ENCODE assay signal across 16 cellular contexts in genomic region chr20:38247166-38247509, GRCh38. TPM values are rescaled to one million over a fixed set of nuclear protein-coding genes. Genes with fewer than 3 reads are reported as not detected.
DNase-seq lines count a peak whose midpoint lies in the region; ATAC-seq, FAIRE-seq and TF ChIP-seq lines count a peak whose summit lies in the region.
"Had no signal": no experiment of that assay in that cellular context is flagged by ENCODE, and none has a peak within 500 bp of the region (broad histone marks: within the 10 kb centered on the region; RNA-seq: fewer than 3 reads in every experiment).

No MANE protein-coding gene starts in this region.

- peaks cover 7 to 17% of the 10 kb centered on the region in 2 donors for H3K9me3 ChIP-seq in neuronal stem cell (replicated peaks in 1 of 2; ENCODE audit: control insufficient read depth in 2 of 2, insufficient read depth in 1 of 2, low read depth in 1 of 2, low read length in 2 of 2)
- H3K9me3 ChIP-seq in thymus (ENCODE audit: control insufficient read depth): peaks cover 1% of the 10 kb centered on the region
- peaks cover 23% of the 10 kb centered on the region for H3K9me3 ChIP-seq in MG63

- no peak overlapping the region for H2BK5ac ChIP-seq in neuronal stem cell (ENCODE audit: low read length)

- no peaks in the 10 kb centered on the region for H3K4me1 ChIP-seq in neuronal stem cell (ENCODE audit: control insufficient read depth in 2 of 2, insufficient read depth in 1 of 2, low read depth in 1 of 2, low read length in 2 of 2)
- no peaks in the 10 kb centered on the region for H3K4me1 ChIP-seq in thymus (ENCODE audit: control insufficient read depth, insufficient read depth, low read length)

- H3K4me3 ChIP-seq in brain microvascular endothelial cell (ENCODE audit: low read depth, low read length) (no peak overlapping the region), fibroblast of mammary gland (ENCODE audit: control insufficient read depth, low read depth, low read length) (no peak overlapping the region), neuronal stem cell (ENCODE audit: low read length in 2 of 2) (no peak overlapping the region), thymus (ENCODE audit: low read length) (no peak overlapping the region), MG63 (no peak overlapping the region)
- H3K4me3 ChIP-seq: PC-9 had no signal

- H3K18ac ChIP-seq in neuronal stem cell (ENCODE audit: low read length): peak overlapping the region; percentile 78

- H4K91ac ChIP-seq in neuronal stem cell (ENCODE audit: low read depth, low read length, poor library complexity): no peak overlapping the region

- TF ChIP-seq CTCF in brain microvascular endothelial cell (IDR thresholded peaks at IDR 0.05; ENCODE audit: low read depth, low read length, missing control alignments) (no peak), fibroblast of mammary gland (conservative IDR thresholded peaks at IDR 0.05; ENCODE audit: control insufficient read depth, insufficient read depth, low read depth, low read length) (no peak)

- no peak overlapping the region for H3K4ac ChIP-seq in neuronal stem cell (ENCODE audit: low read length)

- no peak overlapping the region for H2BK15ac ChIP-seq in neuronal stem cell (ENCODE audit: low read length)

- H3K9ac ChIP-seq in neuronal stem cell (ENCODE audit: low read depth, low read length, poor library complexity): no peak overlapping the region

- H3K27ac ChIP-seq in brain microvascular endothelial cell (peak overlapping the region; percentile 63), neuronal stem cell (replicated peaks; ENCODE audit: low read length) (no peak overlapping the region), thymus (ENCODE audit: low read depth) (peak overlapping the region; percentile 20)
- H3K27ac ChIP-seq: PC-9 had no signal

- no peak overlapping the region for H3K14ac ChIP-seq in neuronal stem cell (ENCODE audit: low read length)

- in situ Hi-C loops in brain microvascular endothelial cell (cut with HindIII; ENCODE audit: low pct_ligation_motif_present, low sequenced_read_pairs): no loop called here

- no CpG with 5 or more reads among the region's 7 CpGs for WGBS in neuronal stem cell (ENCODE audit: extremely low coverage in 2 of 2, insufficient read length in 2 of 2, insufficient replicate concordance in 1 of 2), 2 donors
- 88% methylated on average over 7 of the region's 7 CpGs for whole genome bisulfite sequencing in thymus

- no peak for FAIRE-seq in H54 (lab: Jason Lieb, UNC)

- DNase-seq in brain microvascular endothelial cell: no peak
- peak; percentile 72 for DNase-seq in fibroblast of mammary gland (ENCODE audit: low read depth)
- no peak for DNase-seq in neuronal stem cell (ENCODE audit: low spot score)
- DNase-seq in MG63: no peak
- DNase-seq in SW 1271 (lab: John Stamatoyannopoulos, UW): no peak
- no peak for DNase-seq in H54 (ENCODE audit: insufficient read length, low spot score)
- DNase-seq: CD8-positive, alpha-beta T cell; DND-41; GDM1; MM.1S; NCI-H1105; NCI-H1694 treated with DMSO at 0.1 percent for 48 hours had no signal

- H3K36me3 ChIP-seq in brain microvascular endothelial cell (replicated peaks) (peaks cover 96% of the 10 kb centered on the region), neuronal stem cell (replicated peaks in 1 of 2; ENCODE audit: control insufficient read depth in 2 of 2, insufficient read depth in 2 of 2, low read length in 2 of 2) (no peaks in the 10 kb centered on the region), thymus (ENCODE audit: control insufficient read depth, insufficient read depth) (no peaks in the 10 kb centered on the region), MG63 (no peaks in the 10 kb centered on the region)

- H4K8ac ChIP-seq in neuronal stem cell (ENCODE audit: low read depth, low read length): no peak overlapping the region

- no peak overlapping the region for H2BK12ac ChIP-seq in neuronal stem cell (ENCODE audit: low read length)

- no peak for ATAC-seq in GM18520 (IDR thresholded peaks at IDR 0.05; ENCODE audit: unreplicated experiment)
- ATAC-seq: CD8-positive, alpha-beta T cell had no signal

- no peaks in the 10 kb centered on the region for H3K79me1 ChIP-seq in neuronal stem cell (ENCODE audit: low read depth, low read length)

- no peak overlapping the region for H2BK120ac ChIP-seq in neuronal stem cell (ENCODE audit: low read depth, low read length)

- H3K27me3 ChIP-seq in brain microvascular endothelial cell (replicated peaks): no peaks in the 10 kb centered on the region
- H3K27me3 ChIP-seq in neuronal stem cell (ENCODE audit: control insufficient read depth in 3 of 3, insufficient read depth in 3 of 3, low read depth in 1 of 3, low read length in 3 of 3): no peaks in the 10 kb centered on the region
- H3K27me3 ChIP-seq in thymus (ENCODE audit: control insufficient read depth, insufficient read depth): no peaks in the 10 kb centered on the region
- no peaks in the 10 kb centered on the region for H3K27me3 ChIP-seq in MG63

- no peak overlapping the region for H2AFZ ChIP-seq in neuronal stem cell (ENCODE audit: low read length)
- H2AFZ ChIP-seq: PC-9 had no signal

- H3K23ac ChIP-seq in neuronal stem cell (ENCODE audit: low read depth, low read length, poor library complexity): no peak overlapping the region

- H2AK5ac ChIP-seq in neuronal stem cell (ENCODE audit: low read depth, low read length): no peak overlapping the region

- TF ChIP-seq POLR2A in H54 (IDR thresholded peaks at IDR 0.05; ENCODE audit: low read depth, low read length): no peak

- H3K4me2 ChIP-seq in neuronal stem cell (ENCODE audit: insufficient read depth, low read length, poor library complexity, severe bottlenecking): no peak overlapping the region
- H3K4me2 ChIP-seq: PC-9 had no signal

RNA-seq across cellular contexts. Expression of gene KIAA1755, which starts 13.4 kb away (rescaled TPM):
- 0.33 TPM for polyA plus RNA-seq in neuronal stem cell (2013, experiment 1 of 2)
- 0.21 TPM for polyA plus RNA-seq in neuronal stem cell (2013, experiment 2 of 2)
- 5.5 TPM for polyA plus RNA-seq in thymus
- total RNA-seq in MG63 (2014; rRNA removed; shearing (Covaris generic); ENCODE audit: low replicate concordance): 1.2 and 1.5 TPM in 2 replicates
- total RNA-seq: CD8-positive, alpha-beta T cell had no signal

RNA-seq across cellular contexts. Expression of gene BPI, which starts 56.8 kb away (rescaled TPM):
- polyA plus RNA-seq in neuronal stem cell (2013, experiment 1 of 2): not detected
- not detected for polyA plus RNA-seq in neuronal stem cell (2013, experiment 2 of 2)
- polyA plus RNA-seq in thymus: 0.57 TPM
- not detected in 2 replicates for total RNA-seq in MG63 (2014; rRNA removed; shearing (Covaris generic); ENCODE audit: low replicate concordance)
- total RNA-seq: CD8-positive, alpha-beta T cell; PC-9; Right ventricle myocardium inferior had no signal
